8 cellular contexts compared by ENCODE assay signal in the genomic region with DNA sequence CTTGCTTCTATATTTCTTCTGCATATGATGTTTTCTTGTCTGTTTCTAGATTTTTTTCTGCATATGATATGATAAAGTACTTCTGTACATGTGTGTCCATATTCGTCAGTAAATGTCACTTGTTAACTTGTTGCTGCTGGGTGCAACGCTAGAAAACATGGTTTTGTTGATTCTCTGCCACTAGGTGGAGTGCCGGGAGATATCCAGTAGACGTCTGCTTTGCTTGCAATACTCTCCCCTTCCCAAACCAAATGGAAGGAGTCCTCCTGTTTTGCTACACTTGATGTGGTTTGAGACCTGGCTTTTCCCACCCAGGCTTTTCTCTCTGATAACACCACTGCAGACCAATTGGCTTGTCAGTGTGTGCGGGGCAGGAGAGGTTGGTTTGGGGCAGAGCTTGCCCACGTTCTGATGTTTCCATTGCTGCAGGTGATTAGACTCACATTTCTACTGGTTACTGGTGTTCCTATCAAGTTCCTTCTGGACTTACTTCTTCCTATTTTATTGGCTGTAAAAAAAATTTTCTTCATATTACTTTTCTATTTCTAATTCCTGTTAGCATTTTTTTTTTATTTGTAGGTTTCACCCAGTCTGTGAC.
DNase-seq lines count a peak whose midpoint lies in the region; ATAC-seq and TF ChIP-seq lines count a peak whose summit lies in the region.

No MANE protein-coding gene starts in this region.

- peak in 2 of 3 experiments; percentile 41 to 47 for TF ChIP-seq CTCF in esophagus muscularis mucosa (IDR thresholded peaks at IDR 0.05)
- no peak for TF ChIP-seq CTCF in mucosa of descending colon (IDR thresholded peaks at IDR 0.05)

- H3K9me3 ChIP-seq in esophagus muscularis mucosa (no peaks in the 10 kb centered on the region), mucosa of descending colon (peaks cover 11% of the 10 kb centered on the region)

- H3K27ac ChIP-seq in esophagus muscularis mucosa (replicated peaks in 1 of 4) = no peak overlapping the region

- intact Hi-C loops in esophagus muscularis mucosa (cut with DNase I) = no loop called here
- intact Hi-C loops in mucosa of descending colon (cut with DNase I, micrococcal nuclease) = no loop called here

- H3K4me1 ChIP-seq in esophagus muscularis mucosa = no peaks in the 10 kb centered on the region
- no peaks in the 10 kb centered on the region for H3K4me1 ChIP-seq in mucosa of descending colon (ENCODE audit: low read depth)

- H3K36me3 Mint-ChIP-seq in stimulated activated effector memory CD8-positive, alpha-beta T cell treated with anti-CD3 and anti-CD28 coated beads, Interleukin-12 subunit alpha, Interleukin-12 subunit beta, amount 100 ng/mL, for 72 hours = no peaks in the 10 kb centered on the region

- no peak overlapping the region for H3K4me3 ChIP-seq in esophagus muscularis mucosa
- H3K4me3 ChIP-seq in mucosa of descending colon = no peak overlapping the region

- DNase-seq in GDM1 (lab: John Stamatoyannopoulos, UW) = peak; percentile 14
- peak; percentile 86 for DNase-seq in OCI-M1 (lab: John Stamatoyannopoulos, UW)
- DNase-seq in esophagus muscularis mucosa (ENCODE audit: extremely low spot score) = no peak
- no peak for DNase-seq in stimulated activated effector memory CD8-positive, alpha-beta T cell treated with anti-CD3 and anti-CD28 coated beads, Interleukin-12 subunit alpha, Interleukin-12 subunit beta, amount 100 ng/mL, for 72 hours (ENCODE audit: low spot score in 2 of 2)
- DNase-seq in GOT3 (lab: John Stamatoyannopoulos, UW) = no peak
- no peak for DNase-seq in mucosa of descending colon

- H3K9me3 Mint-ChIP-seq in stimulated activated effector memory CD8-positive, alpha-beta T cell treated with anti-CD3 and anti-CD28 coated beads, Interleukin-12 subunit alpha, Interleukin-12 subunit beta, amount 100 ng/mL, for 72 hours = peaks cover 13% of the 10 kb centered on the region

- TF ChIP-seq EP300 in esophagus muscularis mucosa (IDR thresholded peaks at IDR 0.05) = no peak

- WGBS in esophagus muscularis mucosa = 26% methylated on average over 6 of the region's 6 CpGs

- no peaks in the 10 kb centered on the region for H3K4me1 Mint-ChIP-seq in stimulated activated effector memory CD8-positive, alpha-beta T cell treated with anti-CD3 and anti-CD28 coated beads, Interleukin-12 subunit alpha, Interleukin-12 subunit beta, amount 100 ng/mL, for 72 hours

- no peaks in the 10 kb centered on the region for H3K27me3 ChIP-seq in esophagus muscularis mucosa

- no peak overlapping the region for H3K27ac Mint-ChIP-seq in stimulated activated effector memory CD8-positive, alpha-beta T cell treated with anti-CD3 and anti-CD28 coated beads, Interleukin-12 subunit alpha, Interleukin-12 subunit beta, amount 100 ng/mL, for 72 hours

- ATAC-seq in HG03103 (IDR thresholded peaks at IDR 0.05; ENCODE audit: low read depth, unreplicated experiment) (peak; percentile 52), mucosa of descending colon (no peak)
- ATAC-seq in stimulated activated effector memory CD8-positive, alpha-beta T cell treated with anti-CD3 and anti-CD28 coated beads, Interleukin-12 subunit alpha, Interleukin-12 subunit beta, amount 100 ng/mL, for 72 hours = peak; percentile 28
- no peak for ATAC-seq in activated CD4-positive, CD25-positive, alpha-beta regulatory T cell treated with anti-CD3 and anti-CD28 coated beads, Interleukin-2, amount 50 U/mL, for 24 hours

- H3K36me3 ChIP-seq in esophagus muscularis mucosa (no peaks in the 10 kb centered on the region), mucosa of descending colon (ENCODE audit: low read depth) (no peaks in the 10 kb centered on the region)

- no peak for TF ChIP-seq POLR2A in esophagus muscularis mucosa (IDR thresholded peaks at IDR 0.05; ENCODE audit: low read depth)

- H3K4me3 Mint-ChIP-seq in stimulated activated effector memory CD8-positive, alpha-beta T cell treated with anti-CD3 and anti-CD28 coated beads, Interleukin-12 subunit alpha, Interleukin-12 subunit beta, amount 100 ng/mL, for 72 hours = no peak overlapping the region

Comparison
In these comparisons a context has a peak if more than half of its experiments do, and no peak if none do; other contexts are left out.
1. DNase-seq: peak in GDM1 (single experiment) and OCI-M1 (single experiment); none in esophagus muscularis mucosa (single experiment), stimulated activated effector memory CD8-positive, alpha-beta T cell treated with anti-CD3 and anti-CD28 coated beads, Interleukin-12 subunit alpha, Interleukin-12 subunit beta, amount 100 ng/mL, for 72 hours (0 of 2), GOT3 (single experiment) and mucosa of descending colon (0 of 3).
2. ATAC-seq: peak in HG03103 (single experiment) and stimulated activated effector memory CD8-positive, alpha-beta T cell treated with anti-CD3 and anti-CD28 coated beads, Interleukin-12 subunit alpha, Interleukin-12 subunit beta, amount 100 ng/mL, for 72 hours (single experiment); none in activated CD4-positive, CD25-positive, alpha-beta regulatory T cell treated with anti-CD3 and anti-CD28 coated beads, Interleukin-2, amount 50 U/mL, for 24 hours (0 of 2) and mucosa of descending colon (single experiment).